Comparison of ENCODE assay signal across 6 cellular contexts in genomic region chr10:63806330-63806729, GRCh38.
"Had no signal": no experiment of that assay in that cellular context is flagged by ENCODE, and none has a peak within 500 bp of the region (broad histone marks: within the 10 kb centered on the region; RNA-seq: fewer than 3 reads in every experiment).

No MANE protein-coding gene starts in this region.

- FAIRE-seq: HepG2, HTR-8/SVneo had no signal

- H3K27ac ChIP-seq: HL-60, KMS-11 had no signal

- H3K9ac ChIP-seq: KMS-11 had no signal

- ATAC-seq: HepG2 had no signal

- H3K4me2 ChIP-seq: KMS-11 had no signal

- DNase-seq: KBM-7, KG1 had no signal
